ENCODE assay signal across 22 cellular contexts in the genomic region with DNA sequence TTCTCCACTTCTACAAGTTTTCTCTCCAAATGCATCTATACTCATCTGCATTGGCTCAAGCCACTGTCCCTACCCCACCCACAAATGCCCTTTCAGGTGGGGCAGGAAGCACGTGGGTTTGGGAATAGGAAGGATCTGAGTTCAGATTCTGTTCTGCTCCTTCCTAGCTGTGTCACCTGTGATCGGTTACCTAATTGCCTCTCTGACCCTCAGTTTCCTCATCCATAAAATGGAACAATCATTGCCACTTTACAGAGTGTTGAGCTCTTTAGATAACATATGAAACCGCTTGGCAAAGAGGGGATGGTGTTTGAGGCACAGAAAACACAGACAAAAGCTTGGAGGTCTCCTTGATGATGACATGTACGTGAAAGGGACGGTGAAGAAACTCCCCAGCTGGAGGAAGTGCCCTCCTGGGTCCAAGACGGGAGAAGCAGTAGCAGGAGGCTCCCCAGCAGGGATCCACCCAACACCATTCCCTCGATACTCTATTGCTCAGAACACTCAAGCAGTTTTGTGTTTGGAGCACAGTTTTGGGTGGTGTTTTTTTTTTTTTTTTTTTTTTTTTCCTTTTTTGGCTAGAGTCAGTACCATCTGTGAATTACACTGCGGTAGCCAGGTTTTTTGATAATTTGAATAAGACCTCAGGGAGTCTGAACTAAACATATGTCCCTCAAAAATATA. TPM values are rescaled to one million over a fixed set of nuclear protein-coding genes. Genes with fewer than 3 reads are reported as not detected.
DNase-seq lines count a peak whose midpoint lies in the region; ATAC-seq and TF ChIP-seq lines count a peak whose summit lies in the region.
"Had no signal": no experiment of that assay in that cellular context is flagged by ENCODE, and none has a peak within 500 bp of the region (broad histone marks: within the 10 kb centered on the region; RNA-seq: fewer than 3 reads in every experiment).

No MANE protein-coding gene starts in this region.

- TF ChIP-seq CTCF in right atrium auricular region (IDR thresholded peaks at IDR 0.05) (no peak), heart right ventricle (IDR thresholded peaks at IDR 0.05) (no peak)

- H3K27me3 Mint-ChIP-seq in stimulated activated memory B cell treated with anti-CD40 and anti-IgM and Interleukin-4, amounts not matched to agents 10 μg/mL and 1 μg/mL and 100 μg/mL, for 72 hours, result no peaks in the 10 kb centered on the region
- H3K27me3 Mint-ChIP-seq: dendritic cell treated with granulocyte-macrophage colony-stimulating factor and Interleukin-4, amounts not matched to agents 40 ng/mL and 50 ng/mL, for 4 days had no signal

- intact Hi-C loops in heart right ventricle (cut with DNase I), result no loop called here
- intact Hi-C loops in Right ventricle myocardium superior (cut with DNase I), result no loop called here

- H3K9me3 Mint-ChIP-seq in stimulated activated memory B cell treated with anti-CD40 and anti-IgM and Interleukin-4, amounts not matched to agents 10 μg/mL and 1 μg/mL and 100 μg/mL, for 72 hours, result peaks cover 4% of the 10 kb centered on the region

- H3K27ac ChIP-seq in right atrium auricular region (no peak overlapping the region), heart right ventricle (no peak overlapping the region)
- H3K27ac ChIP-seq: HL-60, lower lobe of right lung, parathyroid adenoma, tibial artery had no signal

- H3K4me1 ChIP-seq in right atrium auricular region, result peaks cover 0 to 28% of the 10 kb centered on the region in 2 donors
- peaks cover 10 to 67% (median 55%) of the 10 kb centered on the region in 9 donors for H3K4me1 ChIP-seq in heart right ventricle

- DNase-seq in right atrium auricular region (ENCODE audit: low spot score), result peak; percentile 36
- DNase-seq in heart right ventricle, result no peak
- peak; percentile 82 for DNase-seq in NCI-H2171 treated with DMSO at 0.1 percent for 48 hours (lab: John Stamatoyannopoulos, UW)
- DNase-seq in cerebellum (ENCODE audit: low spot score), result peak; percentile 76
- no peak for DNase-seq in DMS153 (lab: John Stamatoyannopoulos, UW)
- no peak for DNase-seq in cortex of kidney (lab: John Stamatoyannopoulos, UW)
- no peak for DNase-seq in Right ventricle myocardium superior
- DNase-seq: activated CD4-positive, alpha-beta T cell treated with anti-CD3 and anti-CD28 coated beads for 4 hours; activated gamma-delta T cell; hippocampal formation; IMR-90; islet precursor cell; lower lobe of right lung; NCI-H187 treated with DMSO at 0.1 percent for 48 hours; SK-N-SH; stimulated activated naive CD8-positive, alpha-beta T cell treated with anti-CD3 and anti-CD28 coated beads, Interleukin-15, Interleukin-2, amounts not matched to agents 100 U/mL and 50 U/mL, for 24 hours; tibial artery had no signal

- H3K27me3 ChIP-seq in right atrium auricular region (no peaks in the 10 kb centered on the region), heart right ventricle (no peaks in the 10 kb centered on the region)
- H3K27me3 ChIP-seq: tibial artery had no signal

- peaks cover 32% of the 10 kb centered on the region for H3K36me3 Mint-ChIP-seq in stimulated activated memory B cell treated with anti-CD40 and anti-IgM and Interleukin-4, amounts not matched to agents 10 μg/mL and 1 μg/mL and 100 μg/mL, for 72 hours

- peaks cover 77% of the 10 kb centered on the region for H3K4me1 Mint-ChIP-seq in stimulated activated memory B cell treated with anti-CD40 and anti-IgM and Interleukin-4, amounts not matched to agents 10 μg/mL and 1 μg/mL and 100 μg/mL, for 72 hours

- 79 to 84% methylated on average over 8 of the region's 8 CpGs for WGBS in heart right ventricle, 2 donors

- ATAC-seq in heart right ventricle (no peak), Right ventricle myocardium superior (ENCODE audit: poor library complexity) (no peak)
- ATAC-seq in stimulated activated memory B cell treated with anti-CD40 and anti-IgM and Interleukin-4, amounts not matched to agents 10 μg/mL and 1 μg/mL and 100 μg/mL, for 72 hours, result no peak
- ATAC-seq: HCT116; lower lobe of right lung; stimulated activated naive CD8-positive, alpha-beta T cell treated with anti-CD3 and anti-CD28 coated beads, Interleukin-15, Interleukin-2, amounts not matched to agents 100 U/mL and 50 U/mL, for 24 hours had no signal

- H3K9me3 ChIP-seq in right atrium auricular region (no peaks in the 10 kb centered on the region), heart right ventricle (peaks cover 0 to 10% (median 0%) of the 10 kb centered on the region in 11 donors)
- H3K9me3 ChIP-seq: lower lobe of right lung, SK-N-SH, tibial artery had no signal

- H3K4me3 ChIP-seq in right atrium auricular region, result no peak overlapping the region
- H3K4me3 ChIP-seq in heart right ventricle, result no peak overlapping the region
- H3K4me3 ChIP-seq: lower lobe of right lung, tibial artery had no signal

- H3K36me3 ChIP-seq in right atrium auricular region (no peaks in the 10 kb centered on the region), heart right ventricle (no peaks in the 10 kb centered on the region)
- H3K36me3 ChIP-seq: lower lobe of right lung, tibial artery had no signal

- peak overlapping the region; percentile 94 for H3K27ac Mint-ChIP-seq in stimulated activated memory B cell treated with anti-CD40 and anti-IgM and Interleukin-4, amounts not matched to agents 10 μg/mL and 1 μg/mL and 100 μg/mL, for 72 hours
- H3K27ac Mint-ChIP-seq: dendritic cell treated with granulocyte-macrophage colony-stimulating factor and Interleukin-4, amounts not matched to agents 40 ng/mL and 50 ng/mL, for 4 days had no signal

- H3K4me3 Mint-ChIP-seq in stimulated activated memory B cell treated with anti-CD40 and anti-IgM and Interleukin-4, amounts not matched to agents 10 μg/mL and 1 μg/mL and 100 μg/mL, for 72 hours, result peak overlapping the region; percentile 38
- H3K4me3 Mint-ChIP-seq: dendritic cell treated with granulocyte-macrophage colony-stimulating factor and Interleukin-4, amounts not matched to agents 40 ng/mL and 50 ng/mL, for 4 days had no signal

RNA-seq across cellular contexts. Expression of a gene that starts 34.4 kb away (rescaled TPM):
- total RNA-seq in right atrium auricular region (10 to 100 TPM; 80.1 to 90.3 TPM), heart right ventricle (100 to 1,000 TPM in 8 of 10 donors, 10 to 100 TPM in 2; 87.5 to 150 (median 114) TPM), cerebellum (57.6 TPM), Right ventricle myocardium superior (122 TPM)
- 10 to 100 TPM; 13.0 to 21.1 TPM for polyA plus RNA-seq in heart right ventricle

Comparison
In these comparisons a context has a peak if more than half of its experiments do, and no peak if none do; other contexts are left out.
1. DNase-seq: peak in right atrium auricular region (single experiment), NCI-H2171 treated with DMSO at 0.1 percent for 48 hours (single experiment) and cerebellum (single experiment); none in heart right ventricle (0 of 2), DMS153 (single experiment), cortex of kidney (single experiment) and Right ventricle myocardium superior (single experiment).